8 cellular contexts compared by ENCODE assay signal in the genomic region with DNA sequence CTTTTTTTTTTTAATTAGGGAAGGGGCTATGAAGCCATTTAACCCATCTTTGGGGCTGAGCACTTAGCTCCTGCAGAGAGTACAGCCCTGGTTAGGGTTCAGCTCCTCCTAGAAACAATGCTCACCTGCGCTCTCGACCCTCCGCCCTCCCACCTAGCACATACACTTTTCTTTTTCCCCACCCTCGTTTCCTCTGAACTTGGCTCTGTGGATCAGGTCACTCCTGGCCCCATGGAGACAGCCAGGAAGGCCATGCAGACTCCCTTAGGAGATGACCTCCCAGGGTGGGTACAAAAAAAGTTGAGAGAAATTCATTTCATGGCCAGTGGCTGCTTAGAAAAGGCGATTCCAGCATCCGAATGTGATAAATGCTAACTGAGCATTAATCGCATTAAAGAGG. TPM values are rescaled to one million over a fixed set of nuclear protein-coding genes. Genes with fewer than 3 reads are reported as not detected.
"Had no signal": no experiment of that assay in that cellular context is flagged by ENCODE, and none has a peak within 500 bp of the region (broad histone marks: within the 10 kb centered on the region; RNA-seq: fewer than 3 reads in every experiment).

No MANE protein-coding gene starts in this region.

- H3K4me2 ChIP-seq: GM23338 had no signal

- H2AFZ ChIP-seq: GM23338 had no signal

- H3K4me3 ChIP-seq: GM23338, K562 had no signal

- DNase-seq: H9, HCEC 1CT, HFFc6, IMR-90 had no signal

- ATAC-seq: K562 had no signal

RNA-seq across cellular contexts. Expression of a gene that starts 15.8 kb away (rescaled TPM):
- total RNA-seq: GM23338, H1, H9, HFFc6, HT-29, IMR-90, K562 had no signal
- polyA plus RNA-seq: GM23338, IMR-90, K562 had no signal
